ENCODE assay signal across 10 cellular contexts in the genomic region with DNA sequence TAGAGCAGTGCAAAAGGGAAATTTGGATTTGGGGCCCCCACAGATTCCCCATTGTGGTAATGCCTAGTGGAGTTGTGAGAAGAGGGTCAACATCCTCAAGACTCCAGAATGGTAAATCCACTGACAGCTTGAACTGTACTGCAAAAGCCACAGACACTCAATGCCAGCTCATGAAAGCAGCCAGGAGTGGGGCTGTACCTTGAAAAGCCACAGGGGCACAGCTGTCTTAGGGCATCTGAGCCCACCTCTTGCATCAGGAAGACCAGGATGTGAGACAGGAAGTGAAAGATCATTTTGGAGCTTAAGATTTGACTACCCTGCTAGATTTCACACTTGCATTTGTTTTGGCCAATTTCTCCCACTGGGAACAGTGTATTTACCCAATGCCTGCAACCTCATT.
"Had no signal": no experiment of that assay in that cellular context is flagged by ENCODE, and none has a peak within 500 bp of the region (broad histone marks: within the 10 kb centered on the region; RNA-seq: fewer than 3 reads in every experiment).

No MANE protein-coding gene starts in this region.

- H3K4me3 ChIP-seq: GM23248, HAP-1, K562 had no signal

- H3K27me3 Mint-ChIP-seq: IgD-negative memory B cell had no signal

- H3K36me3 ChIP-seq: HAP-1 had no signal

- ATAC-seq: HCT116, HepG2, K562 had no signal

- FAIRE-seq: HepG2, K562 had no signal

- DNase-seq: GM23248, GOT3, H7, HFFc6, KG1 had no signal

- H3K9me3 ChIP-seq: HAP-1 had no signal

- H3K4me3 Mint-ChIP-seq: HFFc6, IgD-negative memory B cell had no signal

- H3K27ac Mint-ChIP-seq: HFFc6 had no signal
